12 cellular contexts compared by ENCODE assay signal in the genomic region with DNA sequence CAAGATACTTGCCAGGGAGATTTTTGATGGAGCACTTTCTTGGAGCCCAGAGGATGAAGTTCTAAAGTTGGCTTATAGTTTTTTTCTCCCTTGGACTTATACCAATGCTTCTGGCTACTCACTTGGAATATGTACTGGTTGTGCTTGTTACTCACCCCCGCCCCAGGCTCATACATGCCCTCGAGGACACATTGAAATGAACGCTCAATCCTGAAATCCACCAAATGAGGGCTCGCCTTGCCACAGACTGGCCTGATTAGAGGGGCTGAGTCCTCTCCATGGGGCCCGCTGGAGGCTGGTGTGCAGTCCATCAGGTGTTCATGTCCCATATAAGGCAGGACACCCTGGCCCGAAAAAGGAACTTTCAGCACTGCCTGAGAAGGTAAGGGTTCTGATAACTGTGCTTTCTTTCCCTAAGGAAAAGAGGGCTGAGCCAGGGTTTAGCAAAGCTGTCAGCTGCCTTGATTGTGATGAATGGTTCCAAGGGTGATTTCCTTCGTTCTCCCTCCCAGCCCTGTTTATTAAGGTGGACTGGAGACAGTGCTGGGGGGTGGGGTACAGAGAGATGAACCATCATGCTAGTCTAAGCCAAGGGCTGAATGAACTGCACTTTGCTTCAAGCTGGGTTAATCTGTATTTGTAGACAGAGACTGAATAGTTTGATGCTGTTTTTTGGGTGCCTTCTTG. TPM values are rescaled to one million over a fixed set of nuclear protein-coding genes. Genes with fewer than 3 reads are reported as not detected.
A peak's percentile ranks its signal among the peaks of the same experiment; 100 is the strongest.
DNase-seq lines count a peak whose midpoint lies in the region; ATAC-seq and TF ChIP-seq lines count a peak whose summit lies in the region.
"Had no signal": no experiment of that assay in that cellular context is flagged by ENCODE, and none has a peak within 500 bp of the region (broad histone marks: within the 10 kb centered on the region; RNA-seq: fewer than 3 reads in every experiment).

No MANE protein-coding gene starts in this region.

- H3K27me3 Mint-ChIP-seq in CD4-positive, alpha-beta T cell = no peaks in the 10 kb centered on the region
- H3K27me3 Mint-ChIP-seq: activated naive CD8-positive, alpha-beta T cell treated with anti-CD3 and anti-CD28 coated beads, Interleukin-2, amount 10 ng/mL, durations not matched to agents 7 days and 5 days had no signal

- peaks cover 71% of the 10 kb centered on the region for H3K4me1 Mint-ChIP-seq in CD4-positive, alpha-beta T cell (ENCODE audit: low read depth)

- DNase-seq in CD4-positive, alpha-beta T cell = no peak
- DNase-seq in NCI-H446 (lab: John Stamatoyannopoulos, UW) (peak; percentile 69 to 95), esophagus muscularis mucosa (ENCODE audit: extremely low spot score) (peak; percentile 77), renal cortical epithelial cell (ENCODE audit: low read depth) (peak; percentile 54), NCI-H2107 (lab: John Stamatoyannopoulos, UW) (no peak), NCI-H526 treated with DMSO at 0.1 percent for 48 hours (lab: John Stamatoyannopoulos, UW) (no peak), DMS 273 treated with DMSO at 0.1 percent for 48 hours (lab: John Stamatoyannopoulos, UW) (no peak)
- DNase-seq: activated naive CD8-positive, alpha-beta T cell treated with anti-CD3 and anti-CD28 coated beads, Interleukin-2, amount 10 ng/mL, durations not matched to agents 7 days and 5 days; SJCRH30; spleen had no signal

- intact Hi-C loops in CD4-positive, alpha-beta T cell (cut with DNase I, micrococcal nuclease) = loop anchor here in 1 of 2 experiments (10.0 kb wide), 1 partner anchor 1753 kb away; no protein-coding TSS in a partner anchor
- intact Hi-C loops in esophagus muscularis mucosa (cut with DNase I) = no loop called here

- H3K4me3 ChIP-seq in esophagus muscularis mucosa = no peak overlapping the region
- H3K4me3 ChIP-seq: BLaER1, SJCRH30, spleen had no signal

- 61% methylated on average over 7 of the region's 7 CpGs for WGBS in esophagus muscularis mucosa

- TF ChIP-seq CTCF in CD4-positive, alpha-beta T cell (IDR thresholded peaks at IDR 0.05) = no peak
- TF ChIP-seq CTCF in esophagus muscularis mucosa (IDR thresholded peaks at IDR 0.05) = no peak

- ATAC-seq in CD4-positive, alpha-beta T cell (ENCODE audit: poor library complexity) = no peak

- peak overlapping the region; percentile 51 for H3K27ac ChIP-seq in CD4-positive, alpha-beta T cell (ENCODE audit: low read depth, low read length)
- peak overlapping the region in 2 of 4 donors; percentile 8 to 10 for H3K27ac ChIP-seq in esophagus muscularis mucosa (replicated peaks in 1 of 4)
- H3K27ac ChIP-seq: BLaER1, neutrophil, SJCRH30, spleen had no signal

- H3K27ac Mint-ChIP-seq in CD4-positive, alpha-beta T cell = peak overlapping the region; percentile 91

- TF ChIP-seq POLR2A in esophagus muscularis mucosa (IDR thresholded peaks at IDR 0.05; ENCODE audit: low read depth) = no peak

- H3K36me3 Mint-ChIP-seq in CD4-positive, alpha-beta T cell (ENCODE audit: low read depth) = peaks cover 18% of the 10 kb centered on the region

- no peaks in the 10 kb centered on the region for H3K9me3 Mint-ChIP-seq in CD4-positive, alpha-beta T cell
- H3K9me3 Mint-ChIP-seq: activated naive CD8-positive, alpha-beta T cell treated with anti-CD3 and anti-CD28 coated beads, Interleukin-2, amount 10 ng/mL, durations not matched to agents 7 days and 5 days had no signal

- CTCF ChIA-PET in CD4-positive, alpha-beta T cell (lab: Charles Lee) = interaction anchor here (2.1 kb wide), 1 partner anchor 11 kb away, joined by 11 read pairs; a partner anchor contains a TSS

- POLR2A ChIA-PET in CD4-positive, alpha-beta T cell (lab: Charles Lee) = interaction anchor here (7.9 to 15.6 kb wide), 2 partner anchors 10 to 24 kb away, joined by 64 to 320 read pairs; a partner anchor contains a TSS

- no peak for TF ChIP-seq EP300 in esophagus muscularis mucosa (IDR thresholded peaks at IDR 0.05)

- peaks cover 34 to 51% (median 41%) of the 10 kb centered on the region in 4 donors for H3K4me1 ChIP-seq in esophagus muscularis mucosa

- no peaks in the 10 kb centered on the region for H3K9me3 ChIP-seq in CD4-positive, alpha-beta T cell (ENCODE audit: control insufficient read depth, low read length)
- H3K9me3 ChIP-seq in esophagus muscularis mucosa = no peaks in the 10 kb centered on the region
- H3K9me3 ChIP-seq: BLaER1, neutrophil, SJCRH30, spleen had no signal

- no peaks in the 10 kb centered on the region for H3K27me3 ChIP-seq in CD4-positive, alpha-beta T cell (ENCODE audit: control insufficient read depth, insufficient read depth, low read length)
- no peaks in the 10 kb centered on the region for H3K27me3 ChIP-seq in esophagus muscularis mucosa
- H3K27me3 ChIP-seq: BLaER1, neutrophil, SJCRH30, spleen had no signal

- H3K4me3 Mint-ChIP-seq in CD4-positive, alpha-beta T cell = no peak overlapping the region
- H3K4me3 Mint-ChIP-seq: activated naive CD8-positive, alpha-beta T cell treated with anti-CD3 and anti-CD28 coated beads, Interleukin-2, amount 10 ng/mL, durations not matched to agents 7 days and 5 days had no signal

- H3K36me3 ChIP-seq in esophagus muscularis mucosa = no peaks in the 10 kb centered on the region
- H3K36me3 ChIP-seq: SJCRH30 had no signal

RNA-seq across cellular contexts. Expression of a gene that starts 10.6 kb away (rescaled TPM):
- 10 to 100 TPM; 21.2 to 22.6 TPM for total RNA-seq in CD4-positive, alpha-beta T cell
- total RNA-seq in esophagus muscularis mucosa (10 to 100 TPM in 1 of 4 donors, 1 to 10 TPM in 3; 4.5 to 12.5 (median 9.4) TPM), renal cortical epithelial cell (20.1 and 20.3 TPM in 2 replicates)

Comparison
In these comparisons a context has a peak if more than half of its experiments do, and no peak if none do; other contexts are left out.
1. DNase-seq: peak in NCI-H446 (2 of 2), esophagus muscularis mucosa (single experiment) and renal cortical epithelial cell (single experiment); none in CD4-positive, alpha-beta T cell (0 of 10), NCI-H2107 (single experiment), NCI-H526 treated with DMSO at 0.1 percent for 48 hours (single experiment) and DMS 273 treated with DMSO at 0.1 percent for 48 hours (single experiment).